ENCODE assay signal across 13 cellular contexts in genomic region chr1:85440584-85440983, GRCh38. TPM values are rescaled to one million over a fixed set of nuclear protein-coding genes. Genes with fewer than 3 reads are reported as not detected.
"Had no signal": no experiment of that assay in that cellular context is flagged by ENCODE, and none has a peak within 500 bp of the region (broad histone marks: within the 10 kb centered on the region; RNA-seq: fewer than 3 reads in every experiment).

No MANE protein-coding gene starts in this region.

- H3K36me3 ChIP-seq: esophagus muscularis mucosa, gastrocnemius medialis, right lobe of liver, upper lobe of right lung had no signal

- H3K27me3 Mint-ChIP-seq: stimulated activated memory B cell treated with anti-CD40 and anti-IgM and Interleukin-4, amounts not matched to agents 10 μg/mL and 1 μg/mL and 100 μg/mL, for 72 hours had no signal

- H3K27ac Mint-ChIP-seq: activated CD4-positive, alpha-beta T cell treated with anti-CD3 and anti-CD28 coated beads, Interleukin-2, amount 10 ng/mL, durations not matched to agents 24 days and 14 days; activated naive CD4-positive, alpha-beta T cell treated with anti-CD3 and anti-CD28 coated beads for 36 hours; stimulated activated memory B cell treated with anti-CD40 and anti-IgM and Interleukin-4, amounts not matched to agents 10 μg/mL and 1 μg/mL and 100 μg/mL, for 72 hours; T-cell had no signal

- H3K4me3 ChIP-seq: esophagus muscularis mucosa, gastrocnemius medialis, right lobe of liver, SJSA1, upper lobe of right lung had no signal

- H3K27ac ChIP-seq: esophagus muscularis mucosa, gastrocnemius medialis, right lobe of liver, SJSA1, upper lobe of right lung had no signal

- H3K4me1 Mint-ChIP-seq: activated CD4-positive, alpha-beta T cell treated with anti-CD3 and anti-CD28 coated beads, Interleukin-2, amount 10 ng/mL, durations not matched to agents 24 days and 14 days; central memory CD8-positive, alpha-beta T cell; stimulated activated memory B cell treated with anti-CD40 and anti-IgM and Interleukin-4, amounts not matched to agents 10 μg/mL and 1 μg/mL and 100 μg/mL, for 72 hours; T-cell had no signal

- H3K4me3 Mint-ChIP-seq: activated CD4-positive, alpha-beta T cell treated with anti-CD3 and anti-CD28 coated beads, Interleukin-2, amount 10 ng/mL, durations not matched to agents 24 days and 14 days; activated naive CD4-positive, alpha-beta T cell treated with anti-CD3 and anti-CD28 coated beads for 36 hours; central memory CD8-positive, alpha-beta T cell; stimulated activated memory B cell treated with anti-CD40 and anti-IgM and Interleukin-4, amounts not matched to agents 10 μg/mL and 1 μg/mL and 100 μg/mL, for 72 hours; T-cell had no signal

- H3K36me3 Mint-ChIP-seq: T-cell had no signal

- DNase-seq: activated CD4-positive, alpha-beta T cell treated with anti-CD3 and anti-CD28 coated beads, Interleukin-2, amount 10 ng/mL, durations not matched to agents 24 days and 14 days; activated CD8-positive, alpha-beta memory T cell treated with anti-CD3 and anti-CD28 coated beads for 24 hours; activated naive CD4-positive, alpha-beta T cell treated with anti-CD3 and anti-CD28 coated beads for 36 hours; dermis blood vessel endothelial cell; gastrocnemius medialis; midbrain; right lobe of liver; T-cell; upper lobe of right lung had no signal

- H3K9me3 Mint-ChIP-seq: activated naive CD4-positive, alpha-beta T cell treated with anti-CD3 and anti-CD28 coated beads for 36 hours; central memory CD8-positive, alpha-beta T cell; T-cell had no signal

- ATAC-seq: gastrocnemius medialis; right lobe of liver; stimulated activated memory B cell treated with anti-CD40 and anti-IgM and Interleukin-4, amounts not matched to agents 10 μg/mL and 1 μg/mL and 100 μg/mL, for 72 hours; T-cell; upper lobe of right lung had no signal

- H3K9me3 ChIP-seq: esophagus muscularis mucosa, gastrocnemius medialis, right lobe of liver, SJSA1, upper lobe of right lung had no signal

- H3K27me3 ChIP-seq: esophagus muscularis mucosa, gastrocnemius medialis, right lobe of liver, SJSA1, upper lobe of right lung had no signal

- H3K4me1 ChIP-seq: upper lobe of right lung had no signal

RNA-seq across cellular contexts. Expression of gene DDAH1, which starts 24.4 kb away (rescaled TPM):
- total RNA-seq: activated CD4-positive, alpha-beta T cell treated with anti-CD3 and anti-CD28 coated beads, Interleukin-2, amount 10 ng/mL, durations not matched to agents 24 days and 14 days; activated naive CD4-positive, alpha-beta T cell treated with anti-CD3 and anti-CD28 coated beads for 36 hours had no signal
